8 cellular contexts compared by ENCODE assay signal in the genomic region with DNA sequence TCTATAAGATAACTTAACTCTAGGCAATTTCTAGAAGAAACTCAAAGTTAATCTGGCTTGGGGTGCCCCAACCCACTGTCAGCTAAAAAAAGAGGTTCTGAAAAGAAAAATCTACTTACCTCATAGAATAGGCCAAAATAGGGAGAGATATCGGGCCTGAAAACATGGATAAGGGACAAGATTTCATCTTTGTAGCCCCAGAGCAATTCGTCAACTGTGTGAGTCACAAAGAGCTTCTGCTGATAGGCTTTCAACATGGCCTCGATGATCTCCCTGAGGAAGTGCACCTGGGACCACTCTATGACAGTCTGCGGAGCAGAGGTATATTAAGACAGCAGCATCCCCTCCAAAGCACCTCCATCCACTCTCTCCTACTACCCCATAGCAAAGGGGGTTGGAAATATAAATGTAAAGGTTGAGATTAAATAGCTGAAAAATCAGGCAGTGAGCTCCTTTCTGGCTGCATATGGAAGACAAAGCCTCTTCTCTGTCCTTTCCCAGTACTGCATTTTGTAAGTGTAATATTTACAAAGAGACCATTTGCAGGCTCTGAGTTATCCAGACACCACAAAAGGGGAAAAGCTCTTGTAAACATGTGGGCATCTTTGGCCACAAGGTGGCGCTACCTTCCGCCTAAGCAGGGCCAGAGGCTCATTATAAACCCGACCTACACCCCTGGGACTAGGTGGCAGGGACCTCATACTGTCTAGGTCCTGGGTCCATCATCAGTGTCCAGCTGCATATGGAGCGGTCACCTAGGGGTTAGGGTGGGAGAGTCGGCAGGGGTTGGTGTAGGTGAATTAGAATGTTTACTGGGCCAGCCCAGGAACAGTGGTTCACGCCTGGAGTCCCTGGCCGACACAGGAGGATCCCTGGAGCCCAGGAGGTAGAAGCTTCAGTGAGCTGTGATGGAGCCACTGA. TPM values are rescaled to one million over a fixed set of nuclear protein-coding genes. Genes with fewer than 3 reads are reported as not detected.
DNase-seq lines count a peak whose midpoint lies in the region; ATAC-seq and TF ChIP-seq lines count a peak whose summit lies in the region.

No MANE protein-coding gene starts in this region.

- no peaks in the 10 kb centered on the region for H3K9me3 ChIP-seq in hepatocyte (ENCODE audit: low read depth)

- H3K27me3 Mint-ChIP-seq in T-helper 2 cell treated with Interferon-gamma antibody and Interleukin-4, amounts not matched to agents 5 μg/mL and 100 μg/mL, for 36 hours (ENCODE audit: low read depth): no peaks in the 10 kb centered on the region

- no peak overlapping the region for H3K4me2 ChIP-seq in hepatocyte

- WGBS in hepatocyte (ENCODE audit: low lambda C conversion rate, missing lambda C conversion rate): 61% methylated on average over 11 of the region's 11 CpGs

- DNase-seq in GM13977 (ENCODE audit: low spot score): peak; percentile 72
- peak; percentile 46 for DNase-seq in NCI-H187 treated with DMSO at 0.1 percent for 48 hours (lab: John Stamatoyannopoulos, UW)
- DNase-seq in T-helper 2 cell treated with Interferon-gamma antibody and Interleukin-4, amounts not matched to agents 5 μg/mL and 100 μg/mL, for 36 hours (ENCODE audit: low spot score): peak; percentile 61
- peak in 55 of 58 donors; percentile 19 to 92 (median 71) for DNase-seq in anterior cingulate cortex (lab: John Stamatoyannopoulos, UW)
- peak; percentile 92 for DNase-seq in hepatocyte (ENCODE audit: low spot score)
- DNase-seq in skeletal muscle cell (ENCODE audit: low read depth): peak; percentile 26

- TF ChIP-seq CTCF in GM13977 (IDR thresholded peaks at IDR 0.05; ENCODE audit: extremely low read depth, insufficient read depth, missing control alignments): peak; percentile 84
- peak; percentile 87 for TF ChIP-seq CTCF in hepatocyte (IDR thresholded peaks at IDR 0.05; ENCODE audit: poor library complexity)

- H3K4me1 Mint-ChIP-seq in T-helper 2 cell treated with Interferon-gamma antibody and Interleukin-4, amounts not matched to agents 5 μg/mL and 100 μg/mL, for 36 hours (ENCODE audit: low read depth): no peaks in the 10 kb centered on the region

- H3K27ac Mint-ChIP-seq in T-helper 2 cell treated with Interferon-gamma antibody and Interleukin-4, amounts not matched to agents 5 μg/mL and 100 μg/mL, for 36 hours: no peak overlapping the region

- no peaks in the 10 kb centered on the region for H3K9me3 Mint-ChIP-seq in T-helper 2 cell treated with Interferon-gamma antibody and Interleukin-4, amounts not matched to agents 5 μg/mL and 100 μg/mL, for 36 hours

- peak; percentile 92 for ATAC-seq in HG02852 (IDR thresholded peaks at IDR 0.05; ENCODE audit: unreplicated experiment)
- ATAC-seq in HG02884 (IDR thresholded peaks at IDR 0.05; ENCODE audit: unreplicated experiment): no peak

- H3K79me2 ChIP-seq in hepatocyte: peaks cover 66% of the 10 kb centered on the region

- no peaks in the 10 kb centered on the region for H3K36me3 ChIP-seq in hepatocyte (replicated peaks; ENCODE audit: insufficient read depth, low read depth)

- no peak overlapping the region for H3K27ac ChIP-seq in hepatocyte

- H3K4me3 ChIP-seq in hepatocyte (no peak overlapping the region), skeletal muscle cell (ENCODE audit: low read depth, low read length) (no peak overlapping the region)

- no peaks in the 10 kb centered on the region for H3K4me1 ChIP-seq in hepatocyte (ENCODE audit: insufficient read depth)

- H4K20me1 ChIP-seq in hepatocyte (ENCODE audit: insufficient read depth, poor library complexity, severe bottlenecking): no peaks in the 10 kb centered on the region

- H3K27me3 ChIP-seq in hepatocyte: no peaks in the 10 kb centered on the region

- no peak overlapping the region for H3K4me3 Mint-ChIP-seq in T-helper 2 cell treated with Interferon-gamma antibody and Interleukin-4, amounts not matched to agents 5 μg/mL and 100 μg/mL, for 36 hours

- in situ Hi-C loops in GM13977 (cut with MboI; ENCODE audit: low pct_unique_long_range_greater_than_20kb, low sequenced_read_pairs, unreplicated experiment): loop anchor here (10.0 kb wide), 1 partner anchor 195 kb away; no protein-coding TSS in a partner anchor

- no peaks in the 10 kb centered on the region for H3K36me3 Mint-ChIP-seq in T-helper 2 cell treated with Interferon-gamma antibody and Interleukin-4, amounts not matched to agents 5 μg/mL and 100 μg/mL, for 36 hours (ENCODE audit: low read depth)

- H2AFZ ChIP-seq in hepatocyte: no peak overlapping the region

- H3K9me2 ChIP-seq in hepatocyte (replicated peaks; ENCODE audit: insufficient read depth): no peaks in the 10 kb centered on the region

RNA-seq across cellular contexts. Expression of gene NUP54, which starts 31.5 kb away (rescaled TPM):
- total RNA-seq in hepatocyte: 40.9 and 43.3 TPM in 2 replicates
- 20.6 and 31.1 TPM in 2 replicates for polyA plus RNA-seq in hepatocyte

RNA-seq across cellular contexts. Expression of gene SCARB2, which starts 34.0 kb away (rescaled TPM):
- 244 and 246 TPM in 2 replicates for total RNA-seq in hepatocyte
- 85.8 and 131 TPM in 2 replicates for polyA plus RNA-seq in hepatocyte

Comparison
In these comparisons a context has a peak if more than half of its experiments do, and no peak if none do; other contexts are left out.
1. DNase-seq: peak in every context shown above with its lines; median percentile 92 in hepatocyte; 72 in GM13977; 71 in anterior cingulate cortex; 61 in T-helper 2 cell treated with Interferon-gamma antibody and Interleukin-4, amounts not matched to agents 5 μg/mL and 100 μg/mL, for 36 hours; 46 in NCI-H187 treated with DMSO at 0.1 percent for 48 hours; 26 in skeletal muscle cell.